In the genomic region with DNA sequence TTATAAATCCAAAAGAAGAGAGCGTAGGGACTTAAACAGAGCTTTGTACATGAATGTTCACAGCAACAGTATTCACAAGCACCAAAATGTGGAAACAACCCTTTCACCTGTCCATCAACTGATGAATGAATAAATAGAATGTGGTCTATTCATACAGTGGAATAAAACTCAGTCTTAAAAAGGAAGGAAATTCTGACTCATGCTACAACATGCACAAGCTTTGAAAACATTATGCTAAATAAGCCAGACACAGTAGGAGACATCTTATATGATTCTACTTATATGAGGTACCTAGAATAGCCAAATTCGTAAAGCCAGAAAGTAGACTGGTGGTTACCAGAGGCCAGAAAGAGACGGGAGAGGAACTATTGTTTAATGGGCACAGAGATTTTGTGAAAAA, we compare ENCODE assay signal across 25 cellular contexts.
DNase-seq lines count a peak whose midpoint lies in the region; ATAC-seq and TF ChIP-seq lines count a peak whose summit lies in the region.
"Had no signal": no experiment of that assay in that cellular context is flagged by ENCODE, and none has a peak within 500 bp of the region (broad histone marks: within the 10 kb centered on the region; RNA-seq: fewer than 3 reads in every experiment).

No MANE protein-coding gene starts in this region.

- H3K27me3 ChIP-seq in PC-3 (ENCODE audit: low read length) (no peaks in the 10 kb centered on the region), heart left ventricle (peaks cover 0 to 24% (median 0%) of the 10 kb centered on the region in 9 donors), adrenal gland (no peaks in the 10 kb centered on the region)
- H3K27me3 ChIP-seq: Peyer's patch, SJCRH30 had no signal

- peak; percentile 40; the same call in 1 of the 2 replicates for ATAC-seq in PC-3
- peak; percentile 79 for ATAC-seq in esophagus mucosa
- peak; percentile 27 to 50 for ATAC-seq in stimulated activated naive B cell treated with anti-CD40 and anti-IgM and Interleukin-4, amounts not matched to agents 10 μg/mL and 1 μg/mL and 100 μg/mL, for 72 hours (replicated peaks)
- ATAC-seq in heart left ventricle, result no peak
- ATAC-seq in activated naive CD8-positive, alpha-beta T cell treated with anti-CD3 and anti-CD28 coated beads, Interleukin-2, amount 50 U/mL, for 24 hours, result no peak
- ATAC-seq: A549 had no signal

- no peak for TF ChIP-seq CTCF in PC-3 (conservative IDR thresholded peaks at IDR 0.05; ENCODE audit: low read depth, low read length)
- no peak for TF ChIP-seq CTCF in heart left ventricle (IDR thresholded peaks at IDR 0.05)
- TF ChIP-seq CTCF in adrenal gland (IDR thresholded peaks at IDR 0.05), result no peak

- DNase-seq in COLO829 (ENCODE audit: low spot score) (peak; percentile 3), PC-3 (peak; percentile 11), heart left ventricle (no peak), adrenal gland (no peak)
- no peak for DNase-seq in stimulated activated naive B cell treated with anti-CD40 and anti-IgM and Interleukin-4, amounts not matched to agents 10 μg/mL and 1 μg/mL and 100 μg/mL, for 72 hours
- DNase-seq in activated naive CD8-positive, alpha-beta T cell treated with anti-CD3 and anti-CD28 coated beads, Interleukin-2, amount 50 U/mL, for 24 hours, result no peak
- DNase-seq: Calu3; CD4-positive, alpha-beta T cell; DMS153; EL; GF-D8; HFFc6; KBM-7; NCI-H1105; NCI-H2029 treated with DMSO at 0.1 percent for 48 hours; NCI-H2171; NCI-H345; NCI-H524; NCI-H774; SJCRH30; T-helper 1 cell had no signal

- no peak overlapping the region for H3K4me2 ChIP-seq in PC-3 (ENCODE audit: low read length)
- H3K4me2 ChIP-seq: A549 had no signal

- no peak for TF ChIP-seq POLR2A in heart left ventricle (IDR thresholded peaks at IDR 0.05)
- no peak for TF ChIP-seq POLR2A in adrenal gland (IDR thresholded peaks at IDR 0.05)

- no peaks in the 10 kb centered on the region for H3K9me2 ChIP-seq in PC-3 (replicated peaks; ENCODE audit: low read length)

- CTCF ChIA-PET in PC-3 (lab: Charles Lee), result no interaction called here

- H3K27ac ChIP-seq in PC-3 (ENCODE audit: low read length) (no peak overlapping the region), heart left ventricle (no peak overlapping the region), adrenal gland (no peak overlapping the region)
- H3K27ac ChIP-seq: A549, HL-60, Peyer's patch, SJCRH30 had no signal

- intact Hi-C loops in PC-3 (cut with micrococcal nuclease) (no loop called here), heart left ventricle (cut with DNase I) (loop anchor here in 1 of 10 donors (10.0 kb wide), 1 partner anchor 57 kb away; no protein-coding TSS in a partner anchor), adrenal gland (cut with DNase I) (no loop called here)

- no peak overlapping the region for H3K4me3 Mint-ChIP-seq in stimulated activated naive B cell treated with anti-CD40 and anti-IgM and Interleukin-4, amounts not matched to agents 10 μg/mL and 1 μg/mL and 100 μg/mL, for 72 hours
- H3K4me3 Mint-ChIP-seq in activated naive CD8-positive, alpha-beta T cell treated with anti-CD3 and anti-CD28 coated beads, Interleukin-2, amount 50 U/mL, for 24 hours, result no peak overlapping the region
- H3K4me3 Mint-ChIP-seq: CD4-positive, alpha-beta T cell; HFFc6 had no signal

- BruUV-seq in PC-3 (replicated peaks; lab: Mats Ljungman, UMichigan), result no TSS peak

- H3K9ac ChIP-seq in PC-3 (ENCODE audit: low read length), result no peak overlapping the region

- peaks cover 39 to 56% of the 10 kb centered on the region in 2 donors for H3K27me3 Mint-ChIP-seq in stimulated activated naive B cell treated with anti-CD40 and anti-IgM and Interleukin-4, amounts not matched to agents 10 μg/mL and 1 μg/mL and 100 μg/mL, for 72 hours
- H3K27me3 Mint-ChIP-seq in activated naive CD8-positive, alpha-beta T cell treated with anti-CD3 and anti-CD28 coated beads, Interleukin-2, amount 50 U/mL, for 24 hours, result peaks cover 25% of the 10 kb centered on the region

- 72 to 88% (median 80%) methylated on average over 3 of the region's 3 CpGs for WGBS in heart left ventricle, 4 donors
- 64 to 87% (median 79%) methylated on average over 3 of the region's 3 CpGs for WGBS in adrenal gland, 4 donors

- peaks cover 15% of the 10 kb centered on the region; the same call in 1 of the 2 replicates for H3K36me3 ChIP-seq in PC-3 (ENCODE audit: low read depth, low read length)
- H3K36me3 ChIP-seq in heart left ventricle, result no peaks in the 10 kb centered on the region
- no peaks in the 10 kb centered on the region for H3K36me3 ChIP-seq in adrenal gland (replicated peaks in 1 of 2)
- H3K36me3 ChIP-seq: Peyer's patch, SJCRH30 had no signal

- H3K27ac Mint-ChIP-seq in stimulated activated naive B cell treated with anti-CD40 and anti-IgM and Interleukin-4, amounts not matched to agents 10 μg/mL and 1 μg/mL and 100 μg/mL, for 72 hours, result no peak overlapping the region
- H3K27ac Mint-ChIP-seq in activated naive CD8-positive, alpha-beta T cell treated with anti-CD3 and anti-CD28 coated beads, Interleukin-2, amount 50 U/mL, for 24 hours, result no peak overlapping the region
- H3K27ac Mint-ChIP-seq: CD4-positive, alpha-beta T cell; HFFc6 had no signal

- H3K4me3 ChIP-seq in PC-3 (ENCODE audit: low read length) (no peak overlapping the region), heart left ventricle (no peak overlapping the region), adrenal gland (no peak overlapping the region)
- H3K4me3 ChIP-seq: A549, Peyer's patch, SJCRH30 had no signal

- peaks cover 0 to 7% of the 10 kb centered on the region in 2 donors for H3K4me1 Mint-ChIP-seq in stimulated activated naive B cell treated with anti-CD40 and anti-IgM and Interleukin-4, amounts not matched to agents 10 μg/mL and 1 μg/mL and 100 μg/mL, for 72 hours
- no peaks in the 10 kb centered on the region for H3K4me1 Mint-ChIP-seq in activated naive CD8-positive, alpha-beta T cell treated with anti-CD3 and anti-CD28 coated beads, Interleukin-2, amount 50 U/mL, for 24 hours

- H3K9me3 Mint-ChIP-seq in stimulated activated naive B cell treated with anti-CD40 and anti-IgM and Interleukin-4, amounts not matched to agents 10 μg/mL and 1 μg/mL and 100 μg/mL, for 72 hours, result peaks cover 0 to 4% of the 10 kb centered on the region in 2 donors
- peaks cover 28% of the 10 kb centered on the region for H3K9me3 Mint-ChIP-seq in activated naive CD8-positive, alpha-beta T cell treated with anti-CD3 and anti-CD28 coated beads, Interleukin-2, amount 50 U/mL, for 24 hours

- H3K36me3 Mint-ChIP-seq in stimulated activated naive B cell treated with anti-CD40 and anti-IgM and Interleukin-4, amounts not matched to agents 10 μg/mL and 1 μg/mL and 100 μg/mL, for 72 hours, result peaks cover 0 to 2% of the 10 kb centered on the region in 2 donors
- peaks cover 2% of the 10 kb centered on the region for H3K36me3 Mint-ChIP-seq in activated naive CD8-positive, alpha-beta T cell treated with anti-CD3 and anti-CD28 coated beads, Interleukin-2, amount 50 U/mL, for 24 hours (ENCODE audit: low read depth)

- no peak overlapping the region for H2AFZ ChIP-seq in PC-3 (ENCODE audit: low read length)

- H3K9me3 ChIP-seq in PC-3 (ENCODE audit: low read length) (peaks cover 11% of the 10 kb centered on the region; the same call in 1 of the 2 replicates), heart left ventricle (peaks cover 0 to 23% (median 2%) of the 10 kb centered on the region in 12 donors), adrenal gland (replicated peaks in 1 of 3) (peaks cover 0 to 12% (median 0%) of the 10 kb centered on the region in 3 donors)
- H3K9me3 ChIP-seq: SJCRH30 had no signal

- no peaks in the 10 kb centered on the region for H3F3A ChIP-seq in PC-3 (ENCODE audit: low read length, unreplicated experiment)

- H3K79me2 ChIP-seq in PC-3 (ENCODE audit: low read length), result peaks cover 12% of the 10 kb centered on the region

- H3K4me1 ChIP-seq in PC-3 (ENCODE audit: insufficient read depth, low read length) (no peaks in the 10 kb centered on the region), heart left ventricle (no peaks in the 10 kb centered on the region), adrenal gland (replicated peaks in 1 of 2) (no peaks in the 10 kb centered on the region)
- H3K4me1 ChIP-seq: Peyer's patch, SJCRH30 had no signal

- POLR2A ChIA-PET in PC-3 (lab: Charles Lee; ENCODE audit: unreplicated experiment), result no interaction called here

- H4K20me1 ChIP-seq in PC-3 (ENCODE audit: low read length), result no peaks in the 10 kb centered on the region

Comparison
In these comparisons a context has a peak if more than half of its experiments do, and no peak if none do; other contexts are left out.
1. DNase-seq: peak in COLO829 (single experiment) and PC-3 (single experiment); none in stimulated activated naive B cell treated with anti-CD40 and anti-IgM and Interleukin-4, amounts not matched to agents 10 μg/mL and 1 μg/mL and 100 μg/mL, for 72 hours (single experiment), heart left ventricle (0 of 5), adrenal gland (0 of 7) and activated naive CD8-positive, alpha-beta T cell treated with anti-CD3 and anti-CD28 coated beads, Interleukin-2, amount 50 U/mL, for 24 hours (single experiment).
2. ATAC-seq: peak in PC-3 (single experiment), esophagus mucosa (single experiment) and stimulated activated naive B cell treated with anti-CD40 and anti-IgM and Interleukin-4, amounts not matched to agents 10 μg/mL and 1 μg/mL and 100 μg/mL, for 72 hours (2 of 2); none in heart left ventricle (0 of 4) and activated naive CD8-positive, alpha-beta T cell treated with anti-CD3 and anti-CD28 coated beads, Interleukin-2, amount 50 U/mL, for 24 hours (single experiment).